ENCODE assay signal across 16 cellular contexts in the genomic region with DNA sequence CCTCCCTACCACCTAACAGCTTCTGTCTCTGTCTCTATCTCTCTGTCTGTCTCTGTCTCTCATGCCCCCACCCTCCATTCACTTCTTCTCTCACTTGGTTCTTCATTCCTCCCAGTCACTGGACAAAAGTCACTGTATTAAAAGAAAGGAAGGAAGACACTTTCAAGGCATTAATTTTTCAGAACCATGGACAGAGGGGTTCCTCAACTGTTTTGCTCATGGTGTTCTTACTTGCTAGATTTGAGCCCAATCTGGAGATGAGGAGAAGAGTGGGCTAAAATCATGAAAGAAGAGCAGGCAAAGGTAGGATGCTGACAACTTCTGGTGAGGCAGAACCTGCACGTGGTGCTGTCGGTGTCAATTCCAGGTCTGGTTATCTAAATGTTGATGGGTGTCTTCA.
DNase-seq lines count a peak whose midpoint lies in the region; ATAC-seq, FAIRE-seq and TF ChIP-seq lines count a peak whose summit lies in the region.
"Had no signal": no experiment of that assay in that cellular context is flagged by ENCODE, and none has a peak within 500 bp of the region (broad histone marks: within the 10 kb centered on the region; RNA-seq: fewer than 3 reads in every experiment).

No MANE protein-coding gene starts in this region.

- TF ChIP-seq CTCF in MM.1S (IDR thresholded peaks at IDR 0.05; ENCODE audit: low read length) (no peak), GM12878 (IDR thresholded peaks at IDR 0.05 in 2 of 3, conservative IDR thresholded peaks at IDR 0.05 in 1 of 3; ENCODE audit: control insufficient read depth in 2 of 3, extremely low read depth in 1 of 3, insufficient read depth in 1 of 3, low read depth in 3 of 3, low read length in 3 of 3) (no peak)

- no peak overlapping the region for H3K56ac ChIP-seq in mesendoderm (ENCODE audit: low read length)

- H3K9me3 ChIP-seq in MM.1S (replicated peaks; ENCODE audit: insufficient read depth, low read length): no peaks in the 10 kb centered on the region
- no peaks in the 10 kb centered on the region for H3K9me3 ChIP-seq in GM12878 (replicated peaks; ENCODE audit: control insufficient read depth, insufficient read depth, low read length)
- H3K9me3 ChIP-seq: Caco-2, Peyer's patch had no signal

- H3K36me3 ChIP-seq in MM.1S (replicated peaks; ENCODE audit: insufficient read depth, low read length) (no peaks in the 10 kb centered on the region), GM12878 (ENCODE audit: control insufficient read depth in 2 of 2, insufficient read depth in 2 of 2, low read length in 1 of 2) (no peaks in the 10 kb centered on the region), mesendoderm (ENCODE audit: control insufficient read depth, insufficient read depth, low read length) (no peaks in the 10 kb centered on the region)
- H3K36me3 ChIP-seq: Peyer's patch had no signal

- H2AFZ ChIP-seq in MM.1S (ENCODE audit: low read length) (no peak overlapping the region), GM12878 (ENCODE audit: control insufficient read depth, low read depth, low read length) (no peak overlapping the region)

- peak; percentile 11 for DNase-seq in Caki2 (ENCODE audit: low read depth)
- peak; percentile 27 for DNase-seq in MM.1S
- DNase-seq in GM12878 (ENCODE audit: low read depth, low spot score): no peak
- DNase-seq in mesendoderm: peak; percentile 46
- no peak for DNase-seq in NCI-H2029 (lab: John Stamatoyannopoulos, UW)
- DNase-seq in activated CD4-positive, alpha-beta T cell treated with anti-CD3 and anti-CD28 coated beads for 4 hours: no peak
- DNase-seq: Caco-2, NCI-H2029 treated with DMSO at 0.1 percent for 48 hours, NCI-H510A, Peyer's patch, SW 1271 had no signal

- BruUV-seq in GM12878 (replicated peaks; lab: Mats Ljungman, UMichigan): no TSS peak

- SMC1A ChIA-PET in GM12878 (lab: Charles Lee; ENCODE audit: uncharacterized antibody, unreplicated experiment): no interaction called here

- intact Hi-C loops in GM12878 (cut with micrococcal nuclease; ENCODE audit: unreplicated experiment): no loop called here

- no peak overlapping the region for H2AK5ac ChIP-seq in mesendoderm (ENCODE audit: low read length)

- H3K27ac ChIP-seq in MM.1S (ENCODE audit: low read length) (no peak overlapping the region), GM12878 (ENCODE audit: control insufficient read depth, insufficient read depth) (no peak overlapping the region), mesendoderm (ENCODE audit: low read depth, low read length) (no peak overlapping the region)
- H3K27ac ChIP-seq: Peyer's patch had no signal

- H3K4me2 ChIP-seq in MM.1S (ENCODE audit: low read depth, low read length) (no peak overlapping the region), GM12878 (ENCODE audit: control insufficient read depth, insufficient read depth) (no peak overlapping the region), mesendoderm (ENCODE audit: low read length) (no peak overlapping the region)

- RAD21 ChIA-PET in GM12878 (lab: Charles Lee; ENCODE audit: unreplicated experiment): no interaction called here

- TF ChIP-seq RAD21 in GM12878 (IDR thresholded peaks at IDR 0.05; ENCODE audit: insufficient read depth, low read depth, low read length): no peak

- H3K9me2 ChIP-seq in MM.1S (replicated peaks; ENCODE audit: insufficient read depth, low read length): no peaks in the 10 kb centered on the region

- TF ChIP-seq POLR2A in GM12878 (IDR thresholded peaks at IDR 0.05; ENCODE audit: low read depth, low read length): no peak

- no peak overlapping the region for H4K8ac ChIP-seq in mesendoderm (ENCODE audit: low read depth, low read length)

- H2BK15ac ChIP-seq in mesendoderm (replicated peaks; ENCODE audit: low read depth): no peak overlapping the region

- H4K20me1 ChIP-seq in MM.1S (ENCODE audit: insufficient read depth, low read length) (no peaks in the 10 kb centered on the region), GM12878 (ENCODE audit: control insufficient read depth, insufficient read depth) (no peaks in the 10 kb centered on the region)

- H2BK120ac ChIP-seq in mesendoderm (ENCODE audit: low read depth, low read length): no peak overlapping the region

- no peak overlapping the region for H3K18ac ChIP-seq in mesendoderm (ENCODE audit: low read length)

- H3K9ac ChIP-seq in MM.1S (ENCODE audit: low read length): no peak overlapping the region
- no peak overlapping the region for H3K9ac ChIP-seq in GM12878 (ENCODE audit: control insufficient read depth, insufficient read depth, low read length)
- no peak overlapping the region for H3K9ac ChIP-seq in mesendoderm (ENCODE audit: low read length)

- in situ Hi-C loops in Caki2 (cut with HindIII; ENCODE audit: low pct_unique_long_range_greater_than_20kb, low sequenced_read_pairs): no loop called here
- in situ Hi-C loops in GM12878 (cut with MboI): no loop called here

- WGBS in GM12878 (ENCODE audit: insufficient coverage, insufficient replicate concordance, low lambda C conversion rate, missing lambda C conversion rate): 36% methylated on average over 2 of the region's 2 CpGs
- no CpG with 5 or more reads among the region's 2 CpGs for WGBS in mesendoderm (ENCODE audit: extremely low coverage, insufficient coverage, low lambda C conversion rate)

- no peak overlapping the region for H2BK5ac ChIP-seq in mesendoderm (ENCODE audit: low read length)

- no peak for TF ChIP-seq EP300 in GM12878 (IDR thresholded peaks at IDR 0.05; ENCODE audit: borderline replicate concordance in 1 of 2, control insufficient read depth in 1 of 2, low read depth in 2 of 2, low read length in 2 of 2)

- H3F3A ChIP-seq in MM.1S (ENCODE audit: insufficient read depth, low read length): no peaks in the 10 kb centered on the region

- H4K5ac ChIP-seq in mesendoderm (ENCODE audit: low read length): no peak overlapping the region

- CTCF ChIA-PET in GM12878 (lab: Yijun Ruan, JAX): no interaction called here

- H3K4ac ChIP-seq in mesendoderm (ENCODE audit: low read depth, low read length): no peak overlapping the region

- H3K79me2 ChIP-seq in MM.1S (ENCODE audit: low read length) (no peaks in the 10 kb centered on the region), GM12878 (ENCODE audit: control insufficient read depth, insufficient read depth, low read length) (no peaks in the 10 kb centered on the region), mesendoderm (ENCODE audit: control insufficient read depth, insufficient read depth, low read length) (no peaks in the 10 kb centered on the region)

- POLR2A ChIA-PET in GM12878 (lab: Charles Lee): no interaction called here

- H3K4me1 ChIP-seq in MM.1S (ENCODE audit: low read length): no peaks in the 10 kb centered on the region
- no peaks in the 10 kb centered on the region for H3K4me1 ChIP-seq in GM12878 (ENCODE audit: control insufficient read depth, insufficient read depth, low read length)
- no peaks in the 10 kb centered on the region for H3K4me1 ChIP-seq in mesendoderm (ENCODE audit: control insufficient read depth, low read depth, low read length)
- H3K4me1 ChIP-seq: Caco-2, Peyer's patch had no signal

- no peak for ATAC-seq in GM12878
- no peak for ATAC-seq in HG03342 (IDR thresholded peaks at IDR 0.05; ENCODE audit: unreplicated experiment)
- ATAC-seq in GM18868 (IDR thresholded peaks at IDR 0.05; ENCODE audit: unreplicated experiment): no peak

- no peak overlapping the region for H3K23ac ChIP-seq in mesendoderm (ENCODE audit: low read length)

- no peak overlapping the region for H3K4me3 ChIP-seq in MM.1S (ENCODE audit: low read length)
- H3K4me3 ChIP-seq in GM12878: no peak overlapping the region
- no peak overlapping the region for H3K4me3 ChIP-seq in mesendoderm (ENCODE audit: low read length)
- H3K4me3 ChIP-seq: Peyer's patch had no signal

- no peak for FAIRE-seq in GM12878 (lab: Jason Lieb, UNC)
- FAIRE-seq: A204.1, GM12891, GM19239 had no signal

- no peaks in the 10 kb centered on the region for H3K27me3 ChIP-seq in MM.1S (replicated peaks; ENCODE audit: insufficient read depth, low read length)
- H3K27me3 ChIP-seq in GM12878 (replicated peaks in 1 of 2; ENCODE audit: control insufficient read depth in 2 of 2, insufficient read depth in 2 of 2, low read length in 1 of 2): no peaks in the 10 kb centered on the region
- H3K27me3 ChIP-seq in mesendoderm (ENCODE audit: insufficient read depth, low read length, poor library complexity): no peaks in the 10 kb centered on the region
- H3K27me3 ChIP-seq: Peyer's patch had no signal

- H3K79me1 ChIP-seq in mesendoderm (ENCODE audit: low read length): no peaks in the 10 kb centered on the region

TF ChIP-seq in GM12878, 131 proteins besides CTCF, POLR2A, EP300 and RAD21 (continues in another document):
- TF ChIP-seq, protein P1, sequence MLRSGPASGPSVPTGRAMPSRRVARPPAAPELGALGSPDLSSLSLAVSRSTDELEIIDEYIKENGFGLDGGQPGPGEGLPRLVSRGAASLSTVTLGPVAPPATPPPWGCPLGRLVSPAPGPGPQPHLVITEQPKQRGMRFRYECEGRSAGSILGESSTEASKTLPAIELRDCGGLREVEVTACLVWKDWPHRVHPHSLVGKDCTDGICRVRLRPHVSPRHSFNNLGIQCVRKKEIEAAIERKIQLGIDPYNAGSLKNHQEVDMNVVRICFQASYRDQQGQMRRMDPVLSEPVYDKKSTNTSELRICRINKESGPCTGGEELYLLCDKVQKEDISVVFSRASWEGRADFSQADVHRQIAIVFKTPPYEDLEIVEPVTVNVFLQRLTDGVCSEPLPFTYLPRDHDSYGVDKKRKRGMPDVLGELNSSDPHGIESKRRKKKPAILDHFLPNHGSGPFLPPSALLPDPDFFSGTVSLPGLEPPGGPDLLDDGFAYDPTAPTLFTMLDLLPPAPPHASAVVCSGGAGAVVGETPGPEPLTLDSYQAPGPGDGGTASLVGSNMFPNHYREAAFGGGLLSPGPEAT (IDR thresholded peaks at IDR 0.05; ENCODE audit: low read depth): no peak

Comparison
In these comparisons a context has a peak if more than half of its experiments do, and no peak if none do; other contexts are left out.
1. DNase-seq: peak in Caki2 (single experiment), MM.1S (single experiment) and mesendoderm (single experiment); none in GM12878 (single experiment), NCI-H2029 (single experiment) and activated CD4-positive, alpha-beta T cell treated with anti-CD3 and anti-CD28 coated beads for 4 hours (0 of 2).